Comparison of ENCODE assay signal across 9 cellular contexts in the genomic region with DNA sequence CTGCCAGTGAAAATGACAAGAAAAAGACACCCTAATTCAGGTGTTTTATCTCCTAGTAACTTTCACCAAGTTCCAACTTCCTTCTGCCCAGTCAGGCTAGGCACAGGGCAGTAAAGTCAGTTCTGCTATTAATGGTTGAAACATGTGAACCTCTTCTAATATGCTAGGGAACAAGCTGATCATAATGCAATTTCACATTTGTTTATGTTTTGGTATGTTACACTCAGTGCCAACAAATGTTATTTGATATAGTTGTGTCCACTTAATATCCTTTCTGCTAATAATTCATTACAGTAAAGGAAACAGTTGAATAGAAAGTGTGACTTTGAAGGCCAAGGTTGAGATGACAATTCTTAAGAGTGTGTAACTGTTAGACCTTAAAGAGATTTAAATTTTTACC.
"Had no signal": no experiment of that assay in that cellular context is flagged by ENCODE, and none has a peak within 500 bp of the region (broad histone marks: within the 10 kb centered on the region; RNA-seq: fewer than 3 reads in every experiment).

No MANE protein-coding gene starts in this region.

- H3K4me1 ChIP-seq: HAP-1 had no signal

- DNase-seq: GOT3, H7, HFFc6, KG1 had no signal

- H3K36me3 ChIP-seq: HAP-1 had no signal

- H3K9me3 ChIP-seq: HAP-1 had no signal

- H3K4me3 ChIP-seq: HAP-1, K562 had no signal

- ATAC-seq: HCT116, HepG2, K562 had no signal

- H3K4me3 Mint-ChIP-seq: HFFc6 had no signal

- FAIRE-seq: HepG2, K562 had no signal

- H3K27ac Mint-ChIP-seq: HFFc6 had no signal

- H3K27ac ChIP-seq: HL-60 had no signal

- H3K9me3 Mint-ChIP-seq: HFFc6 had no signal
